ENCODE assay signal across 8 cellular contexts in the genomic region with DNA sequence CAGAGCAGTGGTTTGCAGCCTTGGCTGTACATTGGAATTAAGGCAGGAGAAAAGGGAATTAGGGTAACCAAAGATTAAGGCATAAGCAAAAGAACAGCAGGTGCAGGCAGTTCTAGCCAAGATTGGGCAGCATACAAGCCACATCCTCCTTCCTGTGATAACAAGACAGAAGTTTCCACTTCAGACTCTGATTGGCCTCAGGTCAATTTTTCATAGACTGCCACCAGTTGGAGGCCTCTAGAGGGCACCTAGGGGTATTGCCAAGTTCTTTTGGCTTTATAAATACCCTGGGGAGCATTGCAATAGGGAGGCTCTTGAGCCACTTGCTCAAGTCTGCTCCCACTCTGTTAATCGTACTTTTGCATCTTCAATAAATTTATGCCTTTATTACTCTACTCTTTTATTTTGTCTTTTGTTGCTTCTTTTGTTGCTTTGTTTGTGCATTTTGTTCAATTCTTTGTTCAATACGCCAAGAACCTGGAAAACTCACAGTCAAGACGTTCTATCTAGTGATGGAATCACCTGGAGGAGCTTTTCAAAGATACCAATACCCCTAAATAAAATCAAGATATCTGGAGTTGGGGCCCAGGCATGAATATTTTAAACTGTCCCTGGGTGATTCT. TPM values are rescaled to one million over a fixed set of nuclear protein-coding genes. Genes with fewer than 3 reads are reported as not detected.
DNase-seq lines count a peak whose midpoint lies in the region; TF ChIP-seq lines count a peak whose summit lies in the region.

No MANE protein-coding gene starts in this region.

- H3K4me1 ChIP-seq in colonic mucosa, result no peaks in the 10 kb centered on the region
- H3K4me1 ChIP-seq in vagina, result no peaks in the 10 kb centered on the region

- CTCF ChIA-PET in GM10248 (lab: Yijun Ruan, JAX), result interaction anchor here (0.8 kb wide), 1 partner anchor 25 kb away, joined by 3 read pairs; no protein-coding TSS in a partner anchor

- H3K9ac ChIP-seq in colonic mucosa (ENCODE audit: low read depth in 2 of 2, low read length in 2 of 2), result no peak overlapping the region

- H3K36me3 ChIP-seq in H7 (replicated peaks; ENCODE audit: control insufficient read depth, insufficient read depth, low read length) (no peaks in the 10 kb centered on the region), colonic mucosa (no peaks in the 10 kb centered on the region), vagina (no peaks in the 10 kb centered on the region)

- peak; percentile 37 for TF ChIP-seq CTCF in GM12865 (IDR thresholded peaks at IDR 0.05; ENCODE audit: insufficient read depth, low read depth, low read length, missing control alignments)
- peak; percentile 26 for TF ChIP-seq CTCF in colonic mucosa (IDR thresholded peaks at IDR 0.05)
- TF ChIP-seq CTCF in neural crest cell (conservative IDR thresholded peaks at IDR 0.05), result peak; percentile 54
- no peak for TF ChIP-seq CTCF in vagina (IDR thresholded peaks at IDR 0.05)
- no peak for TF ChIP-seq CTCF in GM10248 (IDR thresholded peaks at IDR 0.05; ENCODE audit: control extremely low read depth, extremely low read depth, low read depth, missing control alignments)

- H3K9me3 ChIP-seq in colonic mucosa (no peaks in the 10 kb centered on the region), vagina (no peaks in the 10 kb centered on the region)

- H3K27ac ChIP-seq in colonic mucosa (no peak overlapping the region), vagina (no peak overlapping the region)

- no peak overlapping the region for H3K27ac Mint-ChIP-seq in neural crest cell (ENCODE audit: unreplicated experiment)

- DNase-seq in GM12865 (ENCODE audit: low read depth), result peak; percentile 59
- peak; percentile 26 for DNase-seq in H7
- DNase-seq in NCI-H1694 (lab: John Stamatoyannopoulos, UW), result peak; percentile 1
- peak; percentile 60 for DNase-seq in activated CD4-positive, alpha-beta T cell treated with anti-CD3 and anti-CD28 coated beads for 1 hour
- peak; percentile 45 for DNase-seq in colonic mucosa
- no peak for DNase-seq in neural crest cell (ENCODE audit: low read depth, low spot score)
- DNase-seq in vagina (ENCODE audit: extremely low spot score in 2 of 2), result no peak
- DNase-seq in GM10248 (ENCODE audit: extremely low spot score), result no peak

- H3K4me3 ChIP-seq in GM12865 (ENCODE audit: low read depth, low read length) (no peak overlapping the region), H7 (ENCODE audit: insufficient read depth, low read depth, low read length) (no peak overlapping the region), colonic mucosa (no peak overlapping the region), vagina (no peak overlapping the region)

- H3K9me3 Mint-ChIP-seq in neural crest cell, result no peaks in the 10 kb centered on the region

- no peaks in the 10 kb centered on the region for H3K4me1 Mint-ChIP-seq in neural crest cell

- no peak for TF ChIP-seq POLR2A in vagina (IDR thresholded peaks at IDR 0.05)

- intact Hi-C loops in colonic mucosa (cut with DNase I) (no loop called here), vagina (cut with DNase I) (no loop called here)

- POLR2A ChIA-PET in GM10248 (lab: Yijun Ruan, JAX), result no interaction called here

- no peaks in the 10 kb centered on the region for H3K36me3 Mint-ChIP-seq in neural crest cell (ENCODE audit: low read depth)

- H3K4me3 Mint-ChIP-seq in neural crest cell, result no peak overlapping the region

- no peaks in the 10 kb centered on the region for H3K27me3 ChIP-seq in H7 (ENCODE audit: control insufficient read depth, insufficient read depth, low read length)
- H3K27me3 ChIP-seq in colonic mucosa, result no peaks in the 10 kb centered on the region
- no peaks in the 10 kb centered on the region for H3K27me3 ChIP-seq in vagina

- H3K27me3 Mint-ChIP-seq in neural crest cell (ENCODE audit: low read depth), result peaks cover 4% of the 10 kb centered on the region

RNA-seq across cellular contexts. Expression of gene FMN1, which starts 32.2 kb away (rescaled TPM):
- total RNA-seq in H7 (2014; rRNA removed; shearing (Covaris generic)), result 1.7 and 5.2 TPM in 2 replicates
- 10 to 100 TPM; 23.5 to 32.0 TPM for total RNA-seq in colonic mucosa
- 0.09 and 0.70 TPM in 2 replicates for total RNA-seq in neural crest cell
- 20.1 TPM for total RNA-seq in vagina

Comparison
In these comparisons a context has a peak if more than half of its experiments do, and no peak if none do; other contexts are left out.
1. DNase-seq: peak in GM12865 (single experiment), H7 (single experiment), NCI-H1694 (single experiment), activated CD4-positive, alpha-beta T cell treated with anti-CD3 and anti-CD28 coated beads for 1 hour (single experiment) and colonic mucosa (single experiment); none in neural crest cell (single experiment), vagina (0 of 2) and GM10248 (single experiment).
2. CTCF ChIP-seq: peak in GM12865 (single experiment), colonic mucosa (single experiment) and neural crest cell (single experiment); none in vagina (0 of 3) and GM10248 (single experiment).